Comparison of ENCODE assay signal across 11 cellular contexts in the genomic region with DNA sequence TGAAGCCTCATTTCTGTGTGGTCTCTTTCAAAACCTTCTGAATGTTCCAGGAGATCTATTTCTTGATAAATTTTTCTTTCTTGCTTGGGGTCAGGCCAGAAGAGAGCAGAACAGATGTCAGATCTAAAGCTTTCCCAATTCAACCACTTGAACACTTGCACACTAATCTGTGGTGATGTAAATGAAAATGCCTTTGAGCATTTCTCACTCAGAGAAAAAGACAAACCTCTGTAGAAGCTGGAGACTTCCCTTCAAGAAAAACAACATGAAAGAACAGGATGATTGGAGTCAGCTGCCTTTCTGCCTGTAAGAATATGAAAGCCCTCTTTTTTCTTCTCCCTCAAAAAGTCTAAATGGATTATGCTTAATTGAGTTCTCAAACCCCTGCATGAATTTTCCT. TPM values are rescaled to one million over a fixed set of nuclear protein-coding genes. Genes with fewer than 3 reads are reported as not detected.
DNase-seq lines count a peak whose midpoint lies in the region; ATAC-seq and TF ChIP-seq lines count a peak whose summit lies in the region.
"Had no signal": no experiment of that assay in that cellular context is flagged by ENCODE, and none has a peak within 500 bp of the region (broad histone marks: within the 10 kb centered on the region; RNA-seq: fewer than 3 reads in every experiment).

No MANE protein-coding gene starts in this region.

- H3K23ac ChIP-seq in trophoblast cell (ENCODE audit: low read length), result no peak overlapping the region

- H3K79me2 ChIP-seq in trophoblast cell (ENCODE audit: control insufficient read depth, insufficient read depth, low read length, poor library complexity), result peaks cover 6% of the 10 kb centered on the region

- H3K18ac ChIP-seq in trophoblast cell (ENCODE audit: low read length), result no peak overlapping the region

- peaks cover 96 to 100% (median 98%) of the 10 kb centered on the region in 4 donors for H3K4me1 ChIP-seq in esophagus muscularis mucosa
- H3K4me1 ChIP-seq in trophoblast cell (ENCODE audit: control insufficient read depth in 1 of 2, insufficient read depth in 2 of 2, low read length in 2 of 2), result peaks cover 22 to 32% of the 10 kb centered on the region in 2 experiments

- no peak overlapping the region for H2BK12ac ChIP-seq in trophoblast cell (ENCODE audit: low read length)

- no peak overlapping the region for H2BK5ac ChIP-seq in trophoblast cell (ENCODE audit: low read depth, low read length, poor library complexity)

- H3K27me3 ChIP-seq in esophagus muscularis mucosa (no peaks in the 10 kb centered on the region), trophoblast cell (ENCODE audit: insufficient read depth, low read length) (no peaks in the 10 kb centered on the region)

- H3K36me3 ChIP-seq in esophagus muscularis mucosa, result no peaks in the 10 kb centered on the region
- peaks cover 7 to 14% of the 10 kb centered on the region in 2 experiments for H3K36me3 ChIP-seq in trophoblast cell (ENCODE audit: control insufficient read depth in 1 of 2, insufficient read depth in 2 of 2, low read length in 2 of 2)

- no peak overlapping the region for H3K4ac ChIP-seq in trophoblast cell (ENCODE audit: low read depth, low read length)

- TF ChIP-seq CTCF in AG09309 (IDR thresholded peaks at IDR 0.05; ENCODE audit: control insufficient read depth, insufficient read depth, low read depth, low read length, missing control alignments), result no peak
- TF ChIP-seq CTCF in esophagus muscularis mucosa (IDR thresholded peaks at IDR 0.05), result no peak

- peak overlapping the region; percentile 9 for H3K4me2 ChIP-seq in trophoblast cell (ENCODE audit: low read length)

- no peak overlapping the region for H2AK5ac ChIP-seq in trophoblast cell (ENCODE audit: low read length)

- no peak overlapping the region for H4K12ac ChIP-seq in trophoblast cell (ENCODE audit: low read depth, low read length)

- H2BK120ac ChIP-seq in trophoblast cell (ENCODE audit: insufficient read depth, low read length, poor library complexity), result no peak overlapping the region

- H3K27ac ChIP-seq in esophagus muscularis mucosa (replicated peaks in 1 of 4) (peak overlapping the region; percentile 68 to 98 (median 92)), trophoblast cell (ENCODE audit: low read depth, low read length) (peak overlapping the region; percentile 47)

- H2AFZ ChIP-seq in trophoblast cell (ENCODE audit: insufficient read depth, low read length, poor library complexity), result no peak overlapping the region

- DNase-seq in AG09309 (ENCODE audit: low read depth) (peak; percentile 85), NCI-H524 treated with DMSO at 0.1 percent for 48 hours (lab: John Stamatoyannopoulos, UW) (peak; percentile 21), esophagus muscularis mucosa (ENCODE audit: extremely low spot score) (no peak), trophoblast cell (peak in 1 of 2 donors; percentile 67), DMS79 treated with DMSO at 0.1 percent for 48 hours (lab: John Stamatoyannopoulos, UW) (no peak), NCI-H1417 (lab: John Stamatoyannopoulos, UW) (no peak)
- DNase-seq in stimulated activated CD4-positive, alpha-beta T cell treated with anti-CD3 and anti-CD28 coated beads, Interleukin-2, amount 100 ng/mL, for 48 hours, result no peak
- DNase-seq: CD4-positive, CD25-positive, alpha-beta regulatory T cell; NCI-H146 had no signal

- H4K8ac ChIP-seq in trophoblast cell (ENCODE audit: low read depth, low read length), result no peak overlapping the region

- H3K9ac ChIP-seq in trophoblast cell (ENCODE audit: low read length), result no peak overlapping the region

- H4K91ac ChIP-seq in trophoblast cell (ENCODE audit: low read depth, low read length), result no peak overlapping the region

- H3K4me3 ChIP-seq in AG09309 (ENCODE audit: control insufficient read depth, low read depth, low read length) (no peak overlapping the region), esophagus muscularis mucosa (no peak overlapping the region), trophoblast cell (ENCODE audit: low read depth, low read length) (no peak overlapping the region)

- no peak overlapping the region for H3K14ac ChIP-seq in trophoblast cell (ENCODE audit: low read length)

- ATAC-seq in GM21825 (IDR thresholded peaks at IDR 0.05; ENCODE audit: unreplicated experiment), result no peak

- H3K9me3 ChIP-seq in esophagus muscularis mucosa, result no peaks in the 10 kb centered on the region
- H3K9me3 ChIP-seq in trophoblast cell (ENCODE audit: insufficient read depth, low read depth, low read length), result no peaks in the 10 kb centered on the region

- TF ChIP-seq EP300 in esophagus muscularis mucosa (IDR thresholded peaks at IDR 0.05), result no peak

- H3K79me1 ChIP-seq in trophoblast cell (ENCODE audit: low read length), result peaks cover 8% of the 10 kb centered on the region

- TF ChIP-seq POLR2A in esophagus muscularis mucosa (IDR thresholded peaks at IDR 0.05; ENCODE audit: low read depth), result no peak

- intact Hi-C loops in esophagus muscularis mucosa (cut with DNase I), result no loop called here

RNA-seq across cellular contexts. Expression of a gene that starts 11.2 kb away (rescaled TPM):
- total RNA-seq in esophagus muscularis mucosa, result 1,000 to 10,000 TPM in 1 of 4 donors, 100 to 1,000 TPM in 3; 712 to 1,070 (median 762) TPM
- 821 and 869 TPM in 2 replicates for polyA plus RNA-seq in trophoblast cell (2013)
- total RNA-seq: activated T-helper 2 cell treated with anti-CD3 and anti-CD28 coated beads, Interferon-gamma antibody, Interleukin-2, Interleukin-4, amounts not matched to agents 10 μg/mL and 5 μg/mL and 100 μg/mL, durations not matched to agents 14 hours and 24 hours and 36 hours had no signal

Comparison
In these comparisons a context has a peak if more than half of its experiments do, and no peak if none do; other contexts are left out.
1. DNase-seq: peak in AG09309 (single experiment) and NCI-H524 treated with DMSO at 0.1 percent for 48 hours (single experiment); none in esophagus muscularis mucosa (single experiment), stimulated activated CD4-positive, alpha-beta T cell treated with anti-CD3 and anti-CD28 coated beads, Interleukin-2, amount 100 ng/mL, for 48 hours (0 of 2), DMS79 treated with DMSO at 0.1 percent for 48 hours (single experiment) and NCI-H1417 (0 of 3).